ENCODE assay signal across 8 cellular contexts in genomic region chr1:166479052-166479631, GRCh38.
DNase-seq lines count a peak whose midpoint lies in the region; ATAC-seq, FAIRE-seq and TF ChIP-seq lines count a peak whose summit lies in the region.

No MANE protein-coding gene starts in this region.

- H3K9me3 ChIP-seq in A549 (no peaks in the 10 kb centered on the region), small intestine (ENCODE audit: control insufficient read depth, low read depth) (no peaks in the 10 kb centered on the region)

- DNase-seq in A549 (ENCODE audit: low read depth in 1 of 2, low spot score in 1 of 2) (peak in 1 of 2 experiments; percentile 42), RCC 7860 (ENCODE audit: low spot score) (peak; percentile 20), left ventricle myocardium superior (peak; percentile 32), small intestine (peak; percentile 60)
- peak; percentile 81 for DNase-seq in activated naive CD4-positive, alpha-beta T cell treated with anti-CD3 and anti-CD28 coated beads for 36 hours

- TF ChIP-seq RAD21 in A549 (conservative IDR thresholded peaks at IDR 0.05 in 1 of 2, IDR thresholded peaks at IDR 0.05 in 1 of 2), result peak; percentile 61 to 65

- no peaks in the 10 kb centered on the region for H3K27me3 ChIP-seq in small intestine (ENCODE audit: control insufficient read depth in 2 of 2, insufficient read depth in 2 of 2, low read length in 2 of 2)

- POLR2A ChIA-PET in A549 (lab: Yijun Ruan, JAX), result no interaction called here

- H3K9me3 Mint-ChIP-seq in activated naive CD4-positive, alpha-beta T cell treated with anti-CD3 and anti-CD28 coated beads for 36 hours, result no peaks in the 10 kb centered on the region

- no peaks in the 10 kb centered on the region for H3K4me1 Mint-ChIP-seq in activated naive CD4-positive, alpha-beta T cell treated with anti-CD3 and anti-CD28 coated beads for 36 hours (ENCODE audit: low read depth)

- H3K4me1 ChIP-seq in A549, result no peaks in the 10 kb centered on the region
- H3K4me1 ChIP-seq in small intestine (ENCODE audit: control insufficient read depth in 2 of 2, insufficient read depth in 1 of 2, low read depth in 1 of 2, low read length in 1 of 2), result no peaks in the 10 kb centered on the region

- intact Hi-C loops in activated naive CD4-positive, alpha-beta T cell treated with anti-CD3 and anti-CD28 coated beads for 36 hours (cut with micrococcal nuclease), result loop anchor here (1.0 to 5.0 kb wide), 4 partner anchors 346 to 762 kb away; no protein-coding TSS in a partner anchor
- intact Hi-C loops in left ventricle myocardium superior (cut with micrococcal nuclease), result loop anchor here (5.0 kb wide), 1 partner anchor 547 kb away; no protein-coding TSS in a partner anchor

- peak; percentile 80 for TF ChIP-seq CTCF in A549 (IDR thresholded peaks at IDR 0.05)
- TF ChIP-seq CTCF in GM12873 (IDR thresholded peaks at IDR 0.05; ENCODE audit: insufficient read depth, low read depth, low read length, missing control alignments), result peak; percentile 71

- peak in 1 of 2 experiments; percentile 60; a peak in 2 of 6 replicates for ATAC-seq in A549
- ATAC-seq in HG03378 (IDR thresholded peaks at IDR 0.05; ENCODE audit: unreplicated experiment), result peak; percentile 64
- ATAC-seq in left ventricle myocardium superior, result no peak
- ATAC-seq in GM21528 (IDR thresholded peaks at IDR 0.05; ENCODE audit: low FRiP score, unreplicated experiment), result no peak

- H3K4me3 ChIP-seq in A549 (no peak overlapping the region), small intestine (ENCODE audit: low read depth in 1 of 2, low read length in 2 of 2) (no peak overlapping the region)

- H3K27ac ChIP-seq in A549 (no peak overlapping the region), small intestine (ENCODE audit: low read depth in 1 of 2, low read length in 1 of 2) (no peak overlapping the region)

- no peaks in the 10 kb centered on the region for H3K36me3 Mint-ChIP-seq in activated naive CD4-positive, alpha-beta T cell treated with anti-CD3 and anti-CD28 coated beads for 36 hours (ENCODE audit: low read depth)

- 2% methylated on average over 2 of the region's 2 CpGs for WGBS in A549 (ENCODE audit: missing lambda C conversion rate)
- 42 to 47% (median 46%) methylated on average over 2 of the region's 2 CpGs for WGBS in small intestine, 3 donors

- H3K4me3 Mint-ChIP-seq in activated naive CD4-positive, alpha-beta T cell treated with anti-CD3 and anti-CD28 coated beads for 36 hours, result no peak overlapping the region

- CTCF ChIA-PET in A549 (lab: Yijun Ruan, JAX), result interaction anchor here (0.6 to 3.7 kb wide), 24 partner anchors 9 to 764 kb away, joined by 3 to 30 read pairs (median 3); no protein-coding TSS in a partner anchor
- CTCF ChIA-PET in activated naive CD4-positive, alpha-beta T cell treated with anti-CD3 and anti-CD28 coated beads for 36 hours (lab: Charles Lee), result interaction anchor here (0.5 to 2.3 kb wide), 23 partner anchors 7 to 1128 kb away, joined by 3 to 18 read pairs (median 3); no protein-coding TSS in a partner anchor

- TF ChIP-seq EP300 in A549 (IDR thresholded peaks at IDR 0.05), result no peak

- no peaks in the 10 kb centered on the region for H3K36me3 ChIP-seq in small intestine (ENCODE audit: control insufficient read depth in 2 of 2, insufficient read depth in 2 of 2, low read length in 2 of 2)

- no peak for TF ChIP-seq POLR2A in A549 (IDR thresholded peaks at IDR 0.05; ENCODE audit: low read length)

- H3K4me2 ChIP-seq in A549, result no peak overlapping the region

- H3K27me3 Mint-ChIP-seq in activated naive CD4-positive, alpha-beta T cell treated with anti-CD3 and anti-CD28 coated beads for 36 hours (ENCODE audit: low read depth), result no peaks in the 10 kb centered on the region

- H3K27ac Mint-ChIP-seq in activated naive CD4-positive, alpha-beta T cell treated with anti-CD3 and anti-CD28 coated beads for 36 hours, result no peak overlapping the region

- FAIRE-seq in A549 (lab: Jason Lieb, UNC) (no peak), RCC 7860 (lab: Jason Lieb, UNC) (peak; percentile 47), small intestine (lab: Jason Lieb, UNC) (peak; percentile 10)

TF ChIP-seq in A549, 52 proteins besides CTCF, POLR2A, EP300 and RAD21:
- TF ChIP-seq SMC3 (IDR thresholded peaks at IDR 0.05) (peak; percentile 65), CEBPB (IDR thresholded peaks at IDR 0.05) (no peak)
